8 cellular contexts compared by ENCODE assay signal in the genomic region with DNA sequence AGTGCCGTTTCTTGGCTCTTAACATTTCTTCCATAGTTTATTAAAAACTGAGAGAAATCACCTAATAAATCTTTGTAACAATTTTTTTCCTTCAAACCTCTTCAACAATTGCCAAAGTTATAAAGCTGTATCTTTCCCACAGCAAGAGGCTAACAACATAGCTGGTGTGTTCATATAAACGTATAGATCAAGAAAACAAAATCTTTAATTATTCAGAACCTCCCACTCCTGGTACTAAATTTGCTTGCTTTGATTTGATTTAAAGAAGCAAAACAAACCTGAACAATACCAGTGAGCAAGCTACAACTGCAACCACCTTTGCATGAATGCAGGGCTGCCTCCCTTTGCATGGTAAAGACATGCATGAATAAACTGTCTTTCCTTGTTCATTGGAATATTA.
"Had no signal": no experiment of that assay in that cellular context is flagged by ENCODE, and none has a peak within 500 bp of the region (broad histone marks: within the 10 kb centered on the region; RNA-seq: fewer than 3 reads in every experiment).

No MANE protein-coding gene starts in this region.

- DNase-seq: IMR-90, KBM-7, KG1 had no signal

- ATAC-seq: HepG2 had no signal

- H3K27ac ChIP-seq: HL-60, KMS-11 had no signal

- H3K4me1 Mint-ChIP-seq: IgD-negative memory B cell had no signal

- FAIRE-seq: HepG2, HTR-8/SVneo had no signal

- H3K4me3 Mint-ChIP-seq: IgD-negative memory B cell had no signal

- H3K27ac Mint-ChIP-seq: IgD-negative memory B cell had no signal

- H3K9ac ChIP-seq: KMS-11 had no signal

- H3K4me2 ChIP-seq: KMS-11 had no signal
